ENCODE assay signal across 1 cellular context in the genomic region with DNA sequence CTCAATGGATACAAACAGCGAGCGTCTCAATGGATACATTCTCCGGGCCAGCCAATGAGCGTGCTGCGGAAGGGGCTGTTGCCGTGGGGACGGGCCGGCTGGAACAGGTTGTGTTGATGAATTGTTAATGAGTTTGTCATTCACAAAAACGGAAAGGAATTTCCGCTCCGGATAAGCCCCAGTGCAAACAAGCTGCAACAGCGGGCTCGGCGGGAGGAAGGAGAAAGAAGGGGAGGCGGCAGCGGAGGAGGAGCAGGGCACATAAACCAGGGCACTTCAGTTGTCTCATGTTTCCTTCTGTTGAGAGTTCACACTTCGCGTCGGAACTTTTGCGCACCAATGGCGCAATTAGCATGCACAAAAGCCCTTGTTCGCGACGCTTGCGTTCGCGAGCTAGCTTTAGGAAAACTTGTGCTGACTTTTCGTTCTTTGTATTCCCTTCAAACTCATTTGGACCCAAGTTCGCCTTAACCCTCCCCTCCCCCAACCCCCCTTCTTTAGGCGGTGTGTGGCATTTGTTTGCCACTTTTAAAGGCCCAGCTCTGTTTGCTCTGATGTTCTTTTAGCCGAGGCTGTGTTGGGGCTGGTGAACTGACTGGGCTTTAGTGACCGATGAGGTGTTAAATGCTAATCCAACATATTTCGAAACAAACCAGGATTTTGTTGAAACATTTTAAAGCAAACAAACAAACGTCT.
A peak's percentile ranks its signal among the peaks of the same experiment; 100 is the strongest.
TF ChIP-seq lines count a peak whose summit lies in the region.

A gene with protein sequence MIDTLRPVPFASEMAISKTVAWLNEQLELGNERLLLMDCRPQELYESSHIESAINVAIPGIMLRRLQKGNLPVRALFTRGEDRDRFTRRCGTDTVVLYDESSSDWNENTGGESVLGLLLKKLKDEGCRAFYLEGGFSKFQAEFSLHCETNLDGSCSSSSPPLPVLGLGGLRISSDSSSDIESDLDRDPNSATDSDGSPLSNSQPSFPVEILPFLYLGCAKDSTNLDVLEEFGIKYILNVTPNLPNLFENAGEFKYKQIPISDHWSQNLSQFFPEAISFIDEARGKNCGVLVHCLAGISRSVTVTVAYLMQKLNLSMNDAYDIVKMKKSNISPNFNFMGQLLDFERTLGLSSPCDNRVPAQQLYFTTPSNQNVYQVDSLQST (minus strand): TSS at position 10 of the 696 bp plus-strand sequence. CDS start 462 bp downstream, outside the sequence.

TF ChIP-seq in HepG2, 621 proteins besides CTCF, POLR2A, EP300 and RAD21 (continued from another document and continues in another):
- TF ChIP-seq, protein P1, sequence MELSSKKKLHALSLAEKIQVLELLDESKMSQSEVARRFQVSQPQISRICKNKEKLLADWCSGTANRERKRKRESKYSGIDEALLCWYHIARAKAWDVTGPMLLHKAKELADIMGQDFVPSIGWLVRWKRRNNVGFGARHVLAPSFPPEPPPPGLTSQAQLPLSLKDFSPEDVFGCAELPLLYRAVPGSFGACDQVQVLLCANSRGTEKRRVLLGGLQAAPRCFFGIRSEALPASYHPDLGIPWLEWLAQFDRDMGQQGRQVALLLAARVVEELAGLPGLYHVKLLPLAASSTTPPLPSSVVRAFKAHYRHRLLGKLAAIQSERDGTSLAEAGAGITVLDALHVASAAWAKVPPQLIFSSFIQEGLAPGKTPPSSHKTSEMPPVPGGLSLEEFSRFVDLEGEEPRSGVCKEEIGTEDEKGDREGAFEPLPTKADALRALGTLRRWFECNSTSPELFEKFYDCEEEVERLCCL (CRISPR knock-in tag; IDR thresholded peaks at IDR 0.05; ENCODE audit: borderline replicate concordance), result no peak; the same call in 1 of the 2 replicates
- no peak for TF ChIP-seq ZBTB8A (CRISPR knock-in tag; IDR thresholded peaks at IDR 0.05; ENCODE audit: borderline replicate concordance, low read depth)
- TF ChIP-seq, protein P2, sequence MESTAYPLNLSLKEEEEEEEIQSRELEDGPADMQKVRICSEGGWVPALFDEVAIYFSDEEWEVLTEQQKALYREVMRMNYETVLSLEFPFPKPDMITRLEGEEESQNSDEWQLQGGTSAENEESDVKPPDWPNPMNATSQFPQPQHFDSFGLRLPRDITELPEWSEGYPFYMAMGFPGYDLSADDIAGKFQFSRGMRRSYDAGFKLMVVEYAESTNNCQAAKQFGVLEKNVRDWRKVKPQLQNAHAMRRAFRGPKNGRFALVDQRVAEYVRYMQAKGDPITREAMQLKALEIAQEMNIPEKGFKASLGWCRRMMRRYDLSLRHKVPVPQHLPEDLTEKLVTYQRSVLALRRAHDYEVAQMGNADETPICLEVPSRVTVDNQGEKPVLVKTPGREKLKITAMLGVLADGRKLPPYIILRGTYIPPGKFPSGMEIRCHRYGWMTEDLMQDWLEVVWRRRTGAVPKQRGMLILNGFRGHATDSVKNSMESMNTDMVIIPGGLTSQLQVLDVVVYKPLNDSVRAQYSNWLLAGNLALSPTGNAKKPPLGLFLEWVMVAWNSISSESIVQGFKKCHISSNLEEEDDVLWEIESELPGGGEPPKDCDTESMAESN (CRISPR knock-in tag; conservative IDR thresholded peaks at IDR 0.05), result 0 out of 2 replicates have a peak, but pooled peaks have one; percentile 53
- TF ChIP-seq, protein P3, sequence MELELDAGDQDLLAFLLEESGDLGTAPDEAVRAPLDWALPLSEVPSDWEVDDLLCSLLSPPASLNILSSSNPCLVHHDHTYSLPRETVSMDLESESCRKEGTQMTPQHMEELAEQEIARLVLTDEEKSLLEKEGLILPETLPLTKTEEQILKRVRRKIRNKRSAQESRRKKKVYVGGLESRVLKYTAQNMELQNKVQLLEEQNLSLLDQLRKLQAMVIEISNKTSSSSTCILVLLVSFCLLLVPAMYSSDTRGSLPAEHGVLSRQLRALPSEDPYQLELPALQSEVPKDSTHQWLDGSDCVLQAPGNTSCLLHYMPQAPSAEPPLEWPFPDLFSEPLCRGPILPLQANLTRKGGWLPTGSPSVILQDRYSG (CRISPR knock-in tag; IDR thresholded peaks at IDR 0.05), result no peak
- TF ChIP-seq, protein P4, sequence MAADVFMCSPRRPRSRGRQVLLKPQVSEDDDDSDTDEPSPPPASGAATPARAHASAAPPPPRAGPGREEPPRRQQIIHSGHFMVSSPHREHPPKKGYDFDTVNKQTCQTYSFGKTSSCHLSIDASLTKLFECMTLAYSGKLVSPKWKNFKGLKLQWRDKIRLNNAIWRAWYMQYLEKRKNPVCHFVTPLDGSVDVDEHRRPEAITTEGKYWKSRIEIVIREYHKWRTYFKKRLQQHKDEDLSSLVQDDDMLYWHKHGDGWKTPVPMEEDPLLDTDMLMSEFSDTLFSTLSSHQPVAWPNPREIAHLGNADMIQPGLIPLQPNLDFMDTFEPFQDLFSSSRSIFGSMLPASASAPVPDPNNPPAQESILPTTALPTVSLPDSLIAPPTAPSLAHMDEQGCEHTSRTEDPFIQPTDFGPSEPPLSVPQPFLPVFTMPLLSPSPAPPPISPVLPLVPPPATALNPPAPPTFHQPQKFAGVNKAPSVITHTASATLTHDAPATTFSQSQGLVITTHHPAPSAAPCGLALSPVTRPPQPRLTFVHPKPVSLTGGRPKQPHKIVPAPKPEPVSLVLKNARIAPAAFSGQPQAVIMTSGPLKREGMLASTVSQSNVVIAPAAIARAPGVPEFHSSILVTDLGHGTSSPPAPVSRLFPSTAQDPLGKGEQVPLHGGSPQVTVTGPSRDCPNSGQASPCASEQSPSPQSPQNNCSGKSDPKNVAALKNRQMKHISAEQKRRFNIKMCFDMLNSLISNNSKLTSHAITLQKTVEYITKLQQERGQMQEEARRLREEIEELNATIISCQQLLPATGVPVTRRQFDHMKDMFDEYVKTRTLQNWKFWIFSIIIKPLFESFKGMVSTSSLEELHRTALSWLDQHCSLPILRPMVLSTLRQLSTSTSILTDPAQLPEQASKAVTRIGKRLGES (CRISPR knock-in tag; IDR thresholded peaks at IDR 0.05; ENCODE audit: borderline replicate concordance), result 0 out of 2 replicates have a peak, but pooled peaks have one; percentile 14
- TF ChIP-seq ZFP36L1 (CRISPR knock-in tag; IDR thresholded peaks at IDR 0.05), result no peak
- TF ChIP-seq ESRRA (CRISPR knock-in tag; IDR thresholded peaks at IDR 0.05; ENCODE audit: low read depth), result 0 out of 2 replicates have a peak, but pooled peaks have one; percentile 11
- TF ChIP-seq RFXAP (CRISPR knock-in tag; IDR thresholded peaks at IDR 0.05; ENCODE audit: borderline replicate concordance), result peak; percentile 99
- TF ChIP-seq, protein P5, sequence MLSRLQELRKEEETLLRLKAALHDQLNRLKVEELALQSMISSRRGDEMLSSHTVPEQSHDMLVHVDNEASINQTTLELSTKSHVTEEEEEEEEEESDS (CRISPR knock-in tag; IDR thresholded peaks at IDR 0.05; ENCODE audit: borderline replicate concordance), result no peak
- TF ChIP-seq HES4 (CRISPR knock-in tag; IDR thresholded peaks at IDR 0.05; ENCODE audit: borderline replicate concordance), result no peak
- TF ChIP-seq, protein P6, sequence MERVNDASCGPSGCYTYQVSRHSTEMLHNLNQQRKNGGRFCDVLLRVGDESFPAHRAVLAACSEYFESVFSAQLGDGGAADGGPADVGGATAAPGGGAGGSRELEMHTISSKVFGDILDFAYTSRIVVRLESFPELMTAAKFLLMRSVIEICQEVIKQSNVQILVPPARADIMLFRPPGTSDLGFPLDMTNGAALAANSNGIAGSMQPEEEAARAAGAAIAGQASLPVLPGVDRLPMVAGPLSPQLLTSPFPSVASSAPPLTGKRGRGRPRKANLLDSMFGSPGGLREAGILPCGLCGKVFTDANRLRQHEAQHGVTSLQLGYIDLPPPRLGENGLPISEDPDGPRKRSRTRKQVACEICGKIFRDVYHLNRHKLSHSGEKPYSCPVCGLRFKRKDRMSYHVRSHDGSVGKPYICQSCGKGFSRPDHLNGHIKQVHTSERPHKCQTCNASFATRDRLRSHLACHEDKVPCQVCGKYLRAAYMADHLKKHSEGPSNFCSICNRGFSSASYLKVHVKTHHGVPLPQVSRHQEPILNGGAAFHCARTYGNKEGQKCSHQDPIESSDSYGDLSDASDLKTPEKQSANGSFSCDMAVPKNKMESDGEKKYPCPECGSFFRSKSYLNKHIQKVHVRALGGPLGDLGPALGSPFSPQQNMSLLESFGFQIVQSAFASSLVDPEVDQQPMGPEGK (CRISPR knock-in tag; IDR thresholded peaks at IDR 0.05), result peak; percentile 92
- TF ChIP-seq NR2F2 (IDR thresholded peaks at IDR 0.05; ENCODE audit: borderline replicate concordance, low read depth), result no peak
- TF ChIP-seq, protein P7, sequence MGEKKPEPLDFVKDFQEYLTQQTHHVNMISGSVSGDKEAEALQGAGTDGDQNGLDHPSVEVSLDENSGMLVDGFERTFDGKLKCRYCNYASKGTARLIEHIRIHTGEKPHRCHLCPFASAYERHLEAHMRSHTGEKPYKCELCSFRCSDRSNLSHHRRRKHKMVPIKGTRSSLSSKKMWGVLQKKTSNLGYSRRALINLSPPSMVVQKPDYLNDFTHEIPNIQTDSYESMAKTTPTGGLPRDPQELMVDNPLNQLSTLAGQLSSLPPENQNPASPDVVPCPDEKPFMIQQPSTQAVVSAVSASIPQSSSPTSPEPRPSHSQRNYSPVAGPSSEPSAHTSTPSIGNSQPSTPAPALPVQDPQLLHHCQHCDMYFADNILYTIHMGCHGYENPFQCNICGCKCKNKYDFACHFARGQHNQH (CRISPR knock-in tag; IDR thresholded peaks at IDR 0.05), result peak; percentile 90
- TF ChIP-seq, protein P8, sequence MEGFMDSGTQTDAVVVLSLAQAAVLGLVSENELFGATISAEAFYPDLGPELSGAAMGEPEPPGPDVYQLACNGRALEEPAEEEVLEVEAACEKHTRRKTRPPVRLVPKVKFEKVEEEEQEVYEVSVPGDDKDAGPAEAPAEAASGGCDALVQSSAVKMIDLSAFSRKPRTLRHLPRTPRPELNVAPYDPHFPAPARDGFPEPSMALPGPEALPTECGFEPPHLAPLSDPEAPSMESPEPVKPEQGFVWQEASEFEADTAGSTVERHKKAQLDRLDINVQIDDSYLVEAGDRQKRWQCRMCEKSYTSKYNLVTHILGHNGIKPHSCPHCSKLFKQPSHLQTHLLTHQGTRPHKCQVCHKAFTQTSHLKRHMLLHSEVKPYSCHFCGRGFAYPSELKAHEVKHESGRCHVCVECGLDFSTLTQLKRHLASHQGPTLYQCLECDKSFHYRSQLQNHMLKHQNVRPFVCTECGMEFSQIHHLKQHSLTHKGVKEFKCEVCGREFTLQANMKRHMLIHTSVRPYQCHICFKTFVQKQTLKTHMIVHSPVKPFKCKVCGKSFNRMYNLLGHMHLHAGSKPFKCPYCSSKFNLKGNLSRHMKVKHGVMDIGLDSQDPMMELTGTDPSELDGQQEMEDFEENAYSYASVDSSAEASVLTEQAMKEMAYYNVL (CRISPR knock-in tag; IDR thresholded peaks at IDR 0.05; ENCODE audit: borderline replicate concordance), result peak; percentile 92
- TF ChIP-seq, protein P9, sequence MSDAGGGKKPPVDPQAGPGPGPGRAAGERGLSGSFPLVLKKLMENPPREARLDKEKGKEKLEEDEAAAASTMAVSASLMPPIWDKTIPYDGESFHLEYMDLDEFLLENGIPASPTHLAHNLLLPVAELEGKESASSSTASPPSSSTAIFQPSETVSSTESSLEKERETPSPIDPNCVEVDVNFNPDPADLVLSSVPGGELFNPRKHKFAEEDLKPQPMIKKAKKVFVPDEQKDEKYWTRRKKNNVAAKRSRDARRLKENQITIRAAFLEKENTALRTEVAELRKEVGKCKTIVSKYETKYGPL (CRISPR knock-in tag; IDR thresholded peaks at IDR 0.05), result 0 out of 2 replicates have a peak, but pooled peaks have one; percentile 37
- TF ChIP-seq, protein P10, sequence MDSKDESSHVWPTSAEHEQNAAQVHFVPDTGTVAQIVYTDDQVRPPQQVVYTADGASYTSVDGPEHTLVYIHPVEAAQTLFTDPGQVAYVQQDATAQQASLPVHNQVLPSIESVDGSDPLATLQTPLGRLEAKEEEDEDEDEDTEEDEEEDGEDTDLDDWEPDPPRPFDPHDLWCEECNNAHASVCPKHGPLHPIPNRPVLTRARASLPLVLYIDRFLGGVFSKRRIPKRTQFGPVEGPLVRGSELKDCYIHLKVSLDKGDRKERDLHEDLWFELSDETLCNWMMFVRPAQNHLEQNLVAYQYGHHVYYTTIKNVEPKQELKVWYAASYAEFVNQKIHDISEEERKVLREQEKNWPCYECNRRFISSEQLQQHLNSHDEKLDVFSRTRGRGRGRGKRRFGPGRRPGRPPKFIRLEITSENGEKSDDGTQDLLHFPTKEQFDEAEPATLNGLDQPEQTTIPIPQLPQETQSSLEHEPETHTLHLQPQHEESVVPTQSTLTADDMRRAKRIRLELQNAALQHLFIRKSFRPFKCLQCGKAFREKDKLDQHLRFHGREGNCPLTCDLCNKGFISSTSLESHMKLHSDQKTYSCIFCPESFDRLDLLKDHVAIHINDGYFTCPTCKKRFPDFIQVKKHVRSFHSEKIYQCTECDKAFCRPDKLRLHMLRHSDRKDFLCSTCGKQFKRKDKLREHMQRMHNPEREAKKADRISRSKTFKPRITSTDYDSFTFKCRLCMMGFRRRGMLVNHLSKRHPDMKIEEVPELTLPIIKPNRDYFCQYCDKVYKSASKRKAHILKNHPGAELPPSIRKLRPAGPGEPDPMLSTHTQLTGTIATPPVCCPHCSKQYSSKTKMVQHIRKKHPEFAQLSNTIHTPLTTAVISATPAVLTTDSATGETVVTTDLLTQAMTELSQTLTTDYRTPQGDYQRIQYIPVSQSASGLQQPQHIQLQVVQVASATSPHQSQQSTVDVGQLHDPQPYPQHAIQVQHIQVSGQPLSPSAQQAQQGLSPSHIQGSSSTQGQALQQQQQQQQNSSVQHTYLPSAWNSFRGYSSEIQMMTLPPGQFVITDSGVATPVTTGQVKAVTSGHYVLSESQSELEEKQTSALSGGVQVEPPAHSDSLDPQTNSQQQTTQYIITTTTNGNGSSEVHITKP (CRISPR knock-in tag; IDR thresholded peaks at IDR 0.05; ENCODE audit: low read depth), result peak; percentile 75
- TF ChIP-seq, protein P11, sequence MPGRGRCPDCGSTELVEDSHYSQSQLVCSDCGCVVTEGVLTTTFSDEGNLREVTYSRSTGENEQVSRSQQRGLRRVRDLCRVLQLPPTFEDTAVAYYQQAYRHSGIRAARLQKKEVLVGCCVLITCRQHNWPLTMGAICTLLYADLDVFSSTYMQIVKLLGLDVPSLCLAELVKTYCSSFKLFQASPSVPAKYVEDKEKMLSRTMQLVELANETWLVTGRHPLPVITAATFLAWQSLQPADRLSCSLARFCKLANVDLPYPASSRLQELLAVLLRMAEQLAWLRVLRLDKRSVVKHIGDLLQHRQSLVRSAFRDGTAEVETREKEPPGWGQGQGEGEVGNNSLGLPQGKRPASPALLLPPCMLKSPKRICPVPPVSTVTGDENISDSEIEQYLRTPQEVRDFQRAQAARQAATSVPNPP (CRISPR knock-in tag; IDR thresholded peaks at IDR 0.05), result peak; percentile 80; the same call in 1 of the 2 replicates
- no peak for TF ChIP-seq MTA3 (CRISPR knock-in tag; IDR thresholded peaks at IDR 0.05)
- TF ChIP-seq BCL6 (CRISPR knock-in tag; IDR thresholded peaks at IDR 0.05), result peak; percentile 75
- peak; percentile 90 for TF ChIP-seq PHF21A (CRISPR knock-in tag; IDR thresholded peaks at IDR 0.05)
- no peak for TF ChIP-seq ZNF496 (CRISPR knock-in tag; IDR thresholded peaks at IDR 0.05; ENCODE audit: insufficient replicate concordance)
- TF ChIP-seq, protein P12, sequence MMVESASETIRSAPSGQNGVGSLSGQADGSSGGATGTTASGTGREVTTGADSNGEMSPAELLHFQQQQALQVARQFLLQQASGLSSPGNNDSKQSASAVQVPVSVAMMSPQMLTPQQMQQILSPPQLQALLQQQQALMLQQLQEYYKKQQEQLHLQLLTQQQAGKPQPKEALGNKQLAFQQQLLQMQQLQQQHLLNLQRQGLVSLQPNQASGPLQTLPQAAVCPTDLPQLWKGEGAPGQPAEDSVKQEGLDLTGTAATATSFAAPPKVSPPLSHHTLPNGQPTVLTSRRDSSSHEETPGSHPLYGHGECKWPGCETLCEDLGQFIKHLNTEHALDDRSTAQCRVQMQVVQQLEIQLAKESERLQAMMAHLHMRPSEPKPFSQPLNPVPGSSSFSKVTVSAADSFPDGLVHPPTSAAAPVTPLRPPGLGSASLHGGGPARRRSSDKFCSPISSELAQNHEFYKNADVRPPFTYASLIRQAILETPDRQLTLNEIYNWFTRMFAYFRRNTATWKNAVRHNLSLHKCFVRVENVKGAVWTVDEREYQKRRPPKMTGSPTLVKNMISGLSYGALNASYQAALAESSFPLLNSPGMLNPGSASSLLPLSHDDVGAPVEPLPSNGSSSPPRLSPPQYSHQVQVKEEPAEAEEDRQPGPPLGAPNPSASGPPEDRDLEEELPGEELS (CRISPR knock-in tag; IDR thresholded peaks at IDR 0.05), result peak; percentile 99
- TF ChIP-seq DNMT1 (CRISPR knock-in tag; IDR thresholded peaks at IDR 0.05), result no peak
